In genomic region chr9:95852059-95853032, GRCh38 we compare ENCODE assay signal across 2 cellular contexts.
TF ChIP-seq lines count a peak whose summit lies in the region.

No MANE protein-coding gene starts in this region.

TF ChIP-seq in SK-N-SH, 30 proteins besides CTCF, POLR2A, EP300 and RAD21 (continued from another document):
- TF ChIP-seq ZBTB33 (IDR thresholded peaks at IDR 0.05; ENCODE audit: borderline replicate concordance, low read depth): no peak
- peak; percentile 64 for TF ChIP-seq NFIC (IDR thresholded peaks at IDR 0.05; ENCODE audit: borderline replicate concordance)
- TF ChIP-seq POLR2AphosphoS5 (IDR thresholded peaks at IDR 0.05; ENCODE audit: low read depth, low read length): peak; percentile 40; the same call in 1 of the 2 replicates
- TF ChIP-seq TCF12 (IDR thresholded peaks at IDR 0.05): peak; percentile 87
- peak; percentile 92 for TF ChIP-seq JUND (IDR thresholded peaks at IDR 0.05)
- no peak for TF ChIP-seq NRF1 (IDR thresholded peaks at IDR 0.05; ENCODE audit: low read depth, low read length)
- no peak for TF ChIP-seq RCOR1 (IDR thresholded peaks at IDR 0.05; ENCODE audit: low read length)
- no peak for TF ChIP-seq FOXM1 (IDR thresholded peaks at IDR 0.05; ENCODE audit: low read depth)
- TF ChIP-seq MEF2A (IDR thresholded peaks at IDR 0.05; ENCODE audit: borderline replicate concordance, low read depth): 0 out of 2 replicates have a peak, but pooled peaks have one; percentile 35
- TF ChIP-seq RFX5 (IDR thresholded peaks at IDR 0.05; ENCODE audit: low read length): no peak
- no peak for TF ChIP-seq TAF1 (IDR thresholded peaks at IDR 0.05; ENCODE audit: borderline replicate concordance, low read depth, low read length)
- no peak for TF ChIP-seq SIN3A (IDR thresholded peaks at IDR 0.05; ENCODE audit: borderline replicate concordance, low read depth, low read length)

TF ChIP-seq in SK-N-SH treated with all-trans-retinoic acid at 6 μM for 48 hours, 23 proteins besides CTCF, POLR2A, EP300 and RAD21 (continued from another document):
- TF ChIP-seq TSHZ2 (CRISPR knock-in tag; IDR thresholded peaks at IDR 0.05) (no peak), ZC3H10 (CRISPR knock-in tag; IDR thresholded peaks at IDR 0.05) (no peak), ZNF565 (CRISPR knock-in tag; conservative IDR thresholded peaks at IDR 0.05; ENCODE audit: low read depth) (no peak), CSRNP3 (CRISPR knock-in tag; IDR thresholded peaks at IDR 0.05) (no peak), ESRRG (CRISPR knock-in tag; IDR thresholded peaks at IDR 0.05) (no peak), PPARA (CRISPR knock-in tag; IDR thresholded peaks at IDR 0.05; ENCODE audit: borderline replicate concordance) (no peak), TCF4 (CRISPR knock-in tag; IDR thresholded peaks at IDR 0.05; ENCODE audit: borderline replicate concordance) (no peak), OSR1 (CRISPR knock-in tag; IDR thresholded peaks at IDR 0.05) (no peak)
